ENCODE assay signal across 8 cellular contexts in the genomic region with DNA sequence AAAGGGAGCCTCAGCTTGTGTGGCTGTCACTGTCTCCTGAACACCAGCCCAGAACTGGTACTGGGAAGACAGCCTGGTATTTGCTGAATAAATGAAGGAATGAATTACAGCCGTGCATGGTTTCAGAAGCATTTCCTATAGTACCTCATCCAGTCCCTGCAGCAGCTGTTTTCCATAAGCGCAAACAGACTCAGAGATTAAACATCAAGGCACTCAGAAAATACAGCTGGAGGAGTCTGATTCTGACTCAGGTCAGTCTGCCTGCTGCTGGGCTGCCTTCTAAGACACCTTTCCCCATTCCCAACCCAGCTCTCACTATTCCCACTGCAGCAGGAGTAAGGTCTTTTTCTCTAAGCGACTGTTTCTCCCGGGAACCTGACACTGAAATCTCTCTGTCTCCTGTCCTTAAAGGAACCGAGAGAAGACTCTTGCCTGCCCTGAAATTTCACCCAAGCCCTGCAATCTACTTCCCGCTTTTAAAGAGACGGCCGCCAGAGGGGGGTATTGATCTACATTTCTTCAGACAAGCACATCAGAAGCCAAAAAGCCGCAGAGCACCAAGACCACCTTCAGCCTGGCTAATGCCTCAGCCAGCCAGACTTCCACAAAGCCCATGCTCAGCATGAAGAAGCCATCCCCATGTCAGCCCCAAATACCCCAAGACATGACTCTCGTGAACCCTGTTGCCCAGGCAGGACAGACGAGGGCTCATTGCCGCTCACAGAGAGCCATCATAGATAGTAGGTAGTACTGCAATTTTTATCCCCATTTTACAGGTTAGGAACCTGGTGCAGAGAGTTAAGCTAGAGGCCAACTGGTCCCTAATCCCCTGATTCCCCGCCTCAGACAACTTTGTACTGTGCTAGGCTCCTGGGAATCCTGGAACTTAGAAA. TPM values are rescaled to one million over a fixed set of nuclear protein-coding genes. Genes with fewer than 3 reads are reported as not detected.
DNase-seq lines count a peak whose midpoint lies in the region; ATAC-seq and TF ChIP-seq lines count a peak whose summit lies in the region.

No MANE protein-coding gene starts in this region.

- peaks cover 22% of the 10 kb centered on the region for H3K27me3 Mint-ChIP-seq in CD8-positive, alpha-beta T cell (ENCODE audit: low read depth)

- H3K27me3 ChIP-seq in CD8-positive, alpha-beta T cell (ENCODE audit: insufficient read depth, low read length), result no peaks in the 10 kb centered on the region
- H3K27me3 ChIP-seq in breast epithelium, result no peaks in the 10 kb centered on the region

- H3K4me3 ChIP-seq in CD8-positive, alpha-beta T cell (ENCODE audit: low read depth, low read length), result no peak overlapping the region
- H3K4me3 ChIP-seq in breast epithelium, result no peak overlapping the region

- TF ChIP-seq POLR2A in breast epithelium (IDR thresholded peaks at IDR 0.05), result no peak

- no peaks in the 10 kb centered on the region for H3K4me1 ChIP-seq in CD8-positive, alpha-beta T cell (ENCODE audit: insufficient read depth, low read length)
- no peaks in the 10 kb centered on the region for H3K4me1 ChIP-seq in breast epithelium

- ATAC-seq in CD8-positive, alpha-beta T cell, result peak; percentile 56
- ATAC-seq in GM21723 (IDR thresholded peaks at IDR 0.05; ENCODE audit: unreplicated experiment) (peak; percentile 67), GM19455 (IDR thresholded peaks at IDR 0.05; ENCODE audit: unreplicated experiment) (no peak)

- no peak overlapping the region for H3K27ac ChIP-seq in CD8-positive, alpha-beta T cell (ENCODE audit: low read depth, low read length)
- H3K27ac ChIP-seq in VCaP (no peak overlapping the region), breast epithelium (no peak overlapping the region)

- POLR2A ChIA-PET in CD8-positive, alpha-beta T cell (lab: Charles Lee), result no interaction called here

- peak; percentile 50 for TF ChIP-seq CTCF in CD8-positive, alpha-beta T cell (IDR thresholded peaks at IDR 0.05)
- TF ChIP-seq CTCF in VCaP (conservative IDR thresholded peaks at IDR 0.05) (peak; percentile 74), breast epithelium (IDR thresholded peaks at IDR 0.05) (peak; percentile 66 to 86 (median 72))

- H3K9me3 Mint-ChIP-seq in CD8-positive, alpha-beta T cell, result peaks cover 4% of the 10 kb centered on the region

- peak; percentile 50 to 80 (median 69) for DNase-seq in CD8-positive, alpha-beta T cell
- peak; percentile 11 for DNase-seq in NCI-H2107 treated with DMSO at 0.1 percent for 48 hours (lab: John Stamatoyannopoulos, UW; ENCODE audit: unreplicated experiment)
- DNase-seq in breast epithelium (ENCODE audit: low spot score in 2 of 2), result peak; percentile 75 to 78
- peak; percentile 72 for DNase-seq in iris pigment epithelial cell (ENCODE audit: low read depth)
- peak; percentile 46 to 61 for DNase-seq in stimulated activated CD4-positive, alpha-beta T cell treated with anti-CD3 and anti-CD28 coated beads, Interleukin-15, amount 100 ng/mL, for 48 hours (ENCODE audit: low read depth in 2 of 2)

- no peak overlapping the region for H3K27ac Mint-ChIP-seq in CD8-positive, alpha-beta T cell

- no peaks in the 10 kb centered on the region for H3K36me3 ChIP-seq in CD8-positive, alpha-beta T cell (ENCODE audit: insufficient read depth, low read length)
- H3K36me3 ChIP-seq in breast epithelium, result no peaks in the 10 kb centered on the region

- peaks cover 2% of the 10 kb centered on the region for H3K4me1 Mint-ChIP-seq in CD8-positive, alpha-beta T cell (ENCODE audit: low read depth)

- CTCF ChIA-PET in CD8-positive, alpha-beta T cell (lab: Charles Lee), result interaction anchor here (0.7 to 5.0 kb wide), 27 partner anchors 10 to 533 kb away, joined by 3 to 46 read pairs (median 4); no protein-coding TSS in a partner anchor

- no peaks in the 10 kb centered on the region for H3K9me3 ChIP-seq in CD8-positive, alpha-beta T cell (ENCODE audit: low read length)
- peaks cover 0 to 6% of the 10 kb centered on the region in 2 donors for H3K9me3 ChIP-seq in breast epithelium

- intact Hi-C loops in CD8-positive, alpha-beta T cell (cut with DNase I, micrococcal nuclease), result loop anchor here (1.0 to 10.0 kb wide), 5 partner anchors 125 to 1245 kb away; no protein-coding TSS in a partner anchor
- intact Hi-C loops in breast epithelium (cut with DNase I; ENCODE audit: low total_unique reads), result no loop called here

- no peak overlapping the region for H3K4me3 Mint-ChIP-seq in CD8-positive, alpha-beta T cell

- no peaks in the 10 kb centered on the region for H3K36me3 Mint-ChIP-seq in CD8-positive, alpha-beta T cell

RNA-seq across cellular contexts. Expression of a gene that starts 5.4 kb away (rescaled TPM):
- not detected for total RNA-seq in CD8-positive, alpha-beta T cell
- 1 to 10 TPM in 2 of 3 donors, not detected in 1; 1.3 to 7.9 TPM for total RNA-seq in breast epithelium

Comparison
In these comparisons a context has a peak if more than half of its experiments do, and no peak if none do; other contexts are left out.
1. DNase-seq: peak in every context shown above with its lines; median percentile 76 in breast epithelium; 72 in iris pigment epithelial cell; 69 in CD8-positive, alpha-beta T cell; 54 in stimulated activated CD4-positive, alpha-beta T cell treated with anti-CD3 and anti-CD28 coated beads, Interleukin-15, amount 100 ng/mL, for 48 hours; 11 in NCI-H2107 treated with DMSO at 0.1 percent for 48 hours.